Comparison of ENCODE assay signal across 8 cellular contexts in genomic region chr11:87038235-87038960, GRCh38. TPM values are rescaled to one million over a fixed set of nuclear protein-coding genes. Genes with fewer than 3 reads are reported as not detected.
DNase-seq lines count a peak whose midpoint lies in the region; ATAC-seq, FAIRE-seq and TF ChIP-seq lines count a peak whose summit lies in the region.

No MANE protein-coding gene starts in this region.

- H3K79me2 ChIP-seq in keratinocyte (ENCODE audit: control insufficient read depth, insufficient read depth, low read length), result peaks cover 32% of the 10 kb centered on the region

- peak overlapping the region; percentile 57 for H2AFZ ChIP-seq in keratinocyte (ENCODE audit: control insufficient read depth, low read length)

- no peak for ATAC-seq in GM19452 (IDR thresholded peaks at IDR 0.05; ENCODE audit: unreplicated experiment)
- no peak for ATAC-seq in GM21381 (IDR thresholded peaks at IDR 0.05; ENCODE audit: unreplicated experiment)
- ATAC-seq in GM18873 (IDR thresholded peaks at IDR 0.05; ENCODE audit: low FRiP score, unreplicated experiment), result no peak

- intact Hi-C loops in ascending aorta (cut with DNase I), result loop anchor here (5.0 kb wide), 1 partner anchor 244 kb away; no protein-coding TSS in a partner anchor

- H3K4me3 ChIP-seq in HUES48 (ENCODE audit: low read depth, low read length) (peak overlapping the region; percentile 88), ascending aorta (peak overlapping the region; percentile 81 to 90), keratinocyte (ENCODE audit: control insufficient read depth in 2 of 3, extremely low read depth in 1 of 3, insufficient read depth in 2 of 3, low read depth in 1 of 3, low read length in 3 of 3) (peak overlapping the region; percentile 58 to 98 (median 89)), stomach smooth muscle (ENCODE audit: low read length in 2 of 2) (peak overlapping the region; percentile 88)

- DNase-seq in AG20443 (ENCODE audit: low spot score) (peak; percentile 30), ascending aorta (ENCODE audit: low spot score in 2 of 2) (no peak), keratinocyte (ENCODE audit: low read depth, low spot score) (no peak)

- H3K9ac ChIP-seq in HUES48 (ENCODE audit: low read depth, low read length) (peak overlapping the region; percentile 60), keratinocyte (ENCODE audit: control insufficient read depth, extremely low read depth, insufficient read depth, low read length) (peak overlapping the region; percentile 85), stomach smooth muscle (ENCODE audit: low read length in 2 of 2) (peak overlapping the region; percentile 69 to 78)

- dilution Hi-C loops in keratinocyte (cut with MboI; ENCODE audit: extremely low pct_ligation_motif_present, low sequenced_read_pairs), result no loop called here

- H3K9me3 ChIP-seq in HUES48 (ENCODE audit: control insufficient read depth, insufficient read depth, low read length) (no peaks in the 10 kb centered on the region), ascending aorta (no peaks in the 10 kb centered on the region), keratinocyte (ENCODE audit: control insufficient read depth, low read depth, low read length) (no peaks in the 10 kb centered on the region), stomach smooth muscle (ENCODE audit: control insufficient read depth in 2 of 2, low read length in 2 of 2) (no peaks in the 10 kb centered on the region)

- H4K20me1 ChIP-seq in keratinocyte (ENCODE audit: control insufficient read depth, extremely low read depth, insufficient read depth, low read length), result no peaks in the 10 kb centered on the region

- H3K9me1 ChIP-seq in keratinocyte (ENCODE audit: control insufficient read depth, extremely low read depth, insufficient read depth, low read length), result no peaks in the 10 kb centered on the region

- TF ChIP-seq CTCF in ascending aorta (IDR thresholded peaks at IDR 0.05) (no peak), keratinocyte (optimal IDR thresholded peaks at IDR 0.05 in 1 of 3, IDR thresholded peaks at IDR 0.05 in 1 of 3, conservative IDR thresholded peaks at IDR 0.05 in 1 of 3; ENCODE audit: extremely low read depth in 1 of 3, insufficient read depth in 2 of 3, low read length in 3 of 3) (no peak)

- H3K4me2 ChIP-seq in keratinocyte (ENCODE audit: control insufficient read depth, extremely low read depth, insufficient read depth, low read depth, low read length), result peak overlapping the region; percentile 90

- peak overlapping the region; percentile 91 for H3K27ac ChIP-seq in HUES48 (ENCODE audit: low read depth, low read length)
- peak overlapping the region; percentile 87 to 90 for H3K27ac ChIP-seq in ascending aorta
- peak overlapping the region; percentile 21 for H3K27ac ChIP-seq in keratinocyte (ENCODE audit: control insufficient read depth, insufficient read depth, low read length)
- peak overlapping the region; percentile 60 for H3K27ac ChIP-seq in stomach smooth muscle (ENCODE audit: low read length)

- no peaks in the 10 kb centered on the region; the same call in 1 of the 2 replicates for H3K36me3 ChIP-seq in HUES48 (ENCODE audit: control insufficient read depth, insufficient read depth, low read length)
- H3K36me3 ChIP-seq in ascending aorta, result peaks cover 2 to 6% of the 10 kb centered on the region in 2 donors
- H3K36me3 ChIP-seq in keratinocyte (ENCODE audit: control insufficient read depth in 2 of 2, extremely low read depth in 1 of 2, insufficient read depth in 2 of 2, low read length in 2 of 2), result no peaks in the 10 kb centered on the region
- no peaks in the 10 kb centered on the region for H3K36me3 ChIP-seq in stomach smooth muscle (ENCODE audit: control insufficient read depth in 2 of 2, insufficient read depth in 2 of 2, low read length in 2 of 2)

- H3K27me3 ChIP-seq in HUES48 (ENCODE audit: control insufficient read depth, insufficient read depth, low read length) (no peaks in the 10 kb centered on the region), ascending aorta (no peaks in the 10 kb centered on the region), keratinocyte (ENCODE audit: control insufficient read depth, extremely low read depth, insufficient read depth, low read length) (no peaks in the 10 kb centered on the region), stomach smooth muscle (ENCODE audit: control insufficient read depth in 1 of 2, insufficient read depth in 2 of 2, low read length in 2 of 2) (no peaks in the 10 kb centered on the region)

- FAIRE-seq in keratinocyte (lab: Jason Lieb, UNC), result no peak

- H3K4me1 ChIP-seq in HUES48 (ENCODE audit: control insufficient read depth, insufficient read depth, low read length), result peaks cover 33% of the 10 kb centered on the region
- H3K4me1 ChIP-seq in ascending aorta, result peaks cover 0 to 21% of the 10 kb centered on the region in 2 donors
- peaks cover 14% of the 10 kb centered on the region for H3K4me1 ChIP-seq in keratinocyte (ENCODE audit: control insufficient read depth, extremely low read depth, insufficient read depth, low read length)
- H3K4me1 ChIP-seq in stomach smooth muscle (ENCODE audit: control insufficient read depth, insufficient read depth, low read length), result peaks cover 18% of the 10 kb centered on the region

RNA-seq across cellular contexts. Expression of gene TMEM135, which starts 0.7 kb away (rescaled TPM):
- total RNA-seq in ascending aorta, result 18.4 TPM
- polyA plus RNA-seq in keratinocyte, result 11.6 to 15.0 TPM (median 11.7 TPM) in 3 replicates
- 5.6 TPM for polyA plus RNA-seq in keratinocyte (2011; ENCODE audit: low read depth)
- 5.9 and 12.2 TPM in 2 replicates for polyA plus RNA-seq in keratinocyte (2011; cell fraction: cytosol; rRNA removed)
- polyA plus RNA-seq in keratinocyte (2011; cell fraction: nucleus; rRNA removed), result 9.5 and 10.7 TPM in 2 replicates
- 4.9 and 11.6 TPM in 2 replicates for polyA plus RNA-seq in keratinocyte (2012; ENCODE audit: low replicate concordance)
- polyA minus RNA-seq in keratinocyte, result 16.2 to 25.3 TPM (median 19.9 TPM) in 3 replicates
- polyA minus RNA-seq in keratinocyte (2011; cell fraction: cytosol; rRNA and poly(A)+ RNA removed), result 31.5 TPM
- polyA minus RNA-seq in keratinocyte (2011; cell fraction: nucleus; rRNA and poly(A)+ RNA removed), result 19.3 and 25.7 TPM in 2 replicates

Comparison
In these comparisons a context has a peak if more than half of its experiments do, and no peak if none do; other contexts are left out.
1. H3K27ac ChIP-seq: peak in every context shown above with its lines; median percentile 91 in HUES48; 88 in ascending aorta; 60 in stomach smooth muscle; 21 in keratinocyte.